Comparison of ENCODE assay signal across 11 cellular contexts in genomic region chr12:122318607-122319311, GRCh38. TPM values are rescaled to one million over a fixed set of nuclear protein-coding genes. Genes with fewer than 3 reads are reported as not detected.
DNase-seq lines count a peak whose midpoint lies in the region; ATAC-seq and TF ChIP-seq lines count a peak whose summit lies in the region.
"Had no signal": no experiment of that assay in that cellular context is flagged by ENCODE, and none has a peak within 500 bp of the region (broad histone marks: within the 10 kb centered on the region; RNA-seq: fewer than 3 reads in every experiment).

No MANE protein-coding gene starts in this region.

- peaks cover 3% of the 10 kb centered on the region; the same call in 2 of the 3 replicates for H3K4me1 Mint-ChIP-seq in GM23338

- in situ Hi-C loops in brain microvascular endothelial cell (cut with HindIII; ENCODE audit: low pct_ligation_motif_present, low sequenced_read_pairs): no loop called here

- H3K36me3 ChIP-seq in GM23338 (ENCODE audit: insufficient read depth): no peaks in the 10 kb centered on the region
- peaks cover 31% of the 10 kb centered on the region for H3K36me3 ChIP-seq in brain microvascular endothelial cell (replicated peaks)

- no peak for TF ChIP-seq CTCF in GM23338 (conservative IDR thresholded peaks at IDR 0.05; ENCODE audit: low read depth in 2 of 2)
- TF ChIP-seq CTCF in brain microvascular endothelial cell (IDR thresholded peaks at IDR 0.05; ENCODE audit: low read depth, low read length, missing control alignments): no peak

- intact Hi-C loops in posterior vena cava (cut with DNase I): no loop called here

- H3K9me2 ChIP-seq in GM23338 (ENCODE audit: insufficient read depth): 0 out of 2 replicates have a peak, but pooled peaks cover 4% of the 10 kb centered on the region

- H3K27ac Mint-ChIP-seq in GM23338: peak overlapping the region; percentile 76; the same call in 1 of the 2 replicates
- H3K27ac Mint-ChIP-seq: activated T-helper 2 cell treated with anti-CD3 and anti-CD28 coated beads, Interferon-gamma antibody, Interleukin-2, Interleukin-4, amounts not matched to agents 10 μg/mL and 5 μg/mL and 100 μg/mL, durations not matched to agents 14 hours and 24 hours and 36 hours had no signal

- H3K79me2 ChIP-seq in GM23338 (replicated peaks; ENCODE audit: insufficient read depth): no peaks in the 10 kb centered on the region

- no peaks in the 10 kb centered on the region for H4K20me1 ChIP-seq in GM23338 (replicated peaks; ENCODE audit: insufficient read depth)

- no peaks in the 10 kb centered on the region for H3K9me3 Mint-ChIP-seq in GM23338
- H3K9me3 Mint-ChIP-seq: activated T-helper 2 cell treated with anti-CD3 and anti-CD28 coated beads, Interferon-gamma antibody, Interleukin-2, Interleukin-4, amounts not matched to agents 10 μg/mL and 5 μg/mL and 100 μg/mL, durations not matched to agents 14 hours and 24 hours and 36 hours had no signal

- no peaks in the 10 kb centered on the region for H3K36me3 Mint-ChIP-seq in GM23338 (ENCODE audit: low read depth)

- ATAC-seq in GM23338: no peak
- ATAC-seq in GM18511 (IDR thresholded peaks at IDR 0.05; ENCODE audit: unreplicated experiment): no peak

- no peak overlapping the region for H3K4me3 Mint-ChIP-seq in GM23338

- no peak overlapping the region for H3K4me2 ChIP-seq in GM23338

- 0 out of 2 replicates have a peak, but pooled peaks cover 4% of the 10 kb centered on the region for H3K4me1 ChIP-seq in GM23338 (ENCODE audit: insufficient read depth)

- no peaks in the 10 kb centered on the region for H3K27me3 Mint-ChIP-seq in GM23338 (ENCODE audit: insufficient read depth, low read depth, poor library complexity)

- DNase-seq in GM23338 (ENCODE audit: low spot score): no peak
- DNase-seq in brain microvascular endothelial cell: peak; percentile 68
- DNase-seq in iris pigment epithelial cell (ENCODE audit: low read depth): peak; percentile 86
- DNase-seq in stromal cell of bone marrow (ENCODE audit: low read depth): peak; percentile 93
- no peak for DNase-seq in COLO668 (lab: John Stamatoyannopoulos, UW; ENCODE audit: unreplicated experiment)
- no peak for DNase-seq in DMS53 treated with DMSO at 0.1 percent for 48 hours (lab: John Stamatoyannopoulos, UW; ENCODE audit: unreplicated experiment)
- DNase-seq in posterior vena cava (ENCODE audit: low spot score): no peak
- DNase-seq: glutamatergic neuron, posterior cingulate gyrus had no signal

- H3K27ac ChIP-seq in GM23338 (ENCODE audit: low read depth): no peak overlapping the region
- H3K27ac ChIP-seq in brain microvascular endothelial cell: peak overlapping the region; percentile 74

- H3K4me3 ChIP-seq in GM23338 (no peak overlapping the region), brain microvascular endothelial cell (ENCODE audit: low read depth, low read length) (no peak overlapping the region)

- no peak overlapping the region for H2AFZ ChIP-seq in GM23338

- no peaks in the 10 kb centered on the region for H3F3A ChIP-seq in GM23338 (replicated peaks; ENCODE audit: low read depth)

- no peaks in the 10 kb centered on the region for H3K27me3 ChIP-seq in GM23338 (ENCODE audit: insufficient read depth)
- H3K27me3 ChIP-seq in brain microvascular endothelial cell (replicated peaks): no peaks in the 10 kb centered on the region

TF ChIP-seq in GM23338, 12 proteins besides CTCF, POLR2A, EP300 and RAD21 (continues in another document):
- TF ChIP-seq ZNF462 (CRISPR knock-in tag; IDR thresholded peaks at IDR 0.05) (no peak), CREB1 (CRISPR knock-in tag; IDR thresholded peaks at IDR 0.05; ENCODE audit: low read depth) (no peak), STAT1 (IDR thresholded peaks at IDR 0.05; ENCODE audit: unreplicated experiment) (no peak), ETS1 (IDR thresholded peaks at IDR 0.05) (no peak), EZH2phosphoT487 (IDR thresholded peaks at IDR 0.05; ENCODE audit: unreplicated experiment) (no peak), NANOG (IDR thresholded peaks at IDR 0.05; ENCODE audit: borderline replicate concordance) (no peak), POLR2AphosphoS5 (IDR thresholded peaks at IDR 0.05; ENCODE audit: low read depth) (no peak), JUNB (IDR thresholded peaks at IDR 0.05; ENCODE audit: unreplicated experiment) (no peak), ZNF114 (CRISPR knock-in tag; IDR thresholded peaks at IDR 0.05) (no peak), EZH2 (IDR thresholded peaks at IDR 0.05; ENCODE audit: low read depth, unreplicated experiment) (no peak)

RNA-seq across cellular contexts. Expression of gene VPS33A, which starts 52.5 kb away (rescaled TPM):
- 33.4 and 48.0 TPM in 2 replicates for total RNA-seq in GM23338 (2014; rRNA removed; shearing (Covaris generic))
- polyA plus RNA-seq in GM23338 (2016; fragmentation: Nextera tagmentation; extraction: Ambion mirVana): 19.5 and 20.6 TPM in 2 replicates
- 10 to 100 TPM; 12.3 to 12.6 TPM for total RNA-seq in posterior vena cava

Comparison
In these comparisons a context has a peak if more than half of its experiments do, and no peak if none do; other contexts are left out.
1. DNase-seq: peak in brain microvascular endothelial cell (single experiment), iris pigment epithelial cell (single experiment) and stromal cell of bone marrow (single experiment); none in GM23338 (single experiment), COLO668 (single experiment), DMS53 treated with DMSO at 0.1 percent for 48 hours (single experiment) and posterior vena cava (single experiment).